In genomic region chr16:15154650-15155562, GRCh38 we compare ENCODE assay signal across 8 cellular contexts.
DNase-seq lines count a peak whose midpoint lies in the region; ATAC-seq, FAIRE-seq and TF ChIP-seq lines count a peak whose summit lies in the region.
"Not testable (repeated sequence)": the region's sequence is repeated elsewhere in the genome, so short reads cannot be mapped to it uniquely, and the experiment has no call there.

No MANE protein-coding gene starts in this region.

- not testable (repeated sequence) for H3K4ac ChIP-seq in H9 (ENCODE audit: low read depth, low read length)

- not testable (repeated sequence) for H2BK20ac ChIP-seq in H9 (ENCODE audit: low read depth, low read length, poor library complexity, severe bottlenecking)

- peak overlapping the region; percentile 72 to 83 for H3K4me3 Mint-ChIP-seq in H9
- H3K4me3 Mint-ChIP-seq in nephron = peak overlapping the region; percentile 79 to 83 (median 82)

- not testable (repeated sequence) for FAIRE-seq in frontal cortex (lab: Jason Lieb, UNC)

- H2AFZ ChIP-seq in H9 (ENCODE audit: low read length) = not testable (repeated sequence)

- WGBS in H9 (ENCODE audit: extremely low coverage, insufficient read length, low lambda C conversion rate) = no CpG with 5 or more reads among the region's 80 CpGs

- H3K27ac ChIP-seq in H9 (ENCODE audit: insufficient read length, low read depth, low read length) = not testable (repeated sequence)

- not testable (repeated sequence) for H4K8ac ChIP-seq in H9 (replicated peaks; ENCODE audit: insufficient read length, low read depth, low read length)

- H2BK5ac ChIP-seq in H9 (ENCODE audit: insufficient read length, low read length) = not testable (repeated sequence)

- not testable (repeated sequence) for H2BK12ac ChIP-seq in H9 (ENCODE audit: insufficient read length, low read depth, low read length)

- H4K91ac ChIP-seq in H9 (ENCODE audit: insufficient read length, low read depth, low read length) = not testable (repeated sequence)

- H3K4me1 Mint-ChIP-seq in H9, nephron: not testable (repeated sequence)

- DNase-seq in Caki2 (ENCODE audit: low read depth) = peak; percentile 94
- DNase-seq in H9 = peak; percentile 83
- peak; percentile 83 to 91 for DNase-seq in NCI-H2081 (lab: John Stamatoyannopoulos, UW)
- peak; percentile 66 to 96 (median 81) for DNase-seq in T-helper 1 cell
- peak; percentile 89 to 92 for DNase-seq in activated naive CD4-positive, alpha-beta T cell treated with anti-CD3 and anti-CD28 coated beads, Interleukin-2, amount 50 U/mL, for 72 hours (ENCODE audit: low spot score in 2 of 2)
- DNase-seq in frontal cortex (ENCODE audit: low spot score in 2 of 2) = peak; percentile 81 to 87
- peak; percentile 58 to 79 for DNase-seq in stimulated activated CD8-positive, alpha-beta memory T cell treated with anti-CD3 and anti-CD28 coated beads, Interleukin-4, amount 100 ng/mL, for 4 hours (ENCODE audit: low read depth in 2 of 2, low spot score in 1 of 2)

- peak overlapping the region; percentile 30 for H3K4me2 ChIP-seq in H9 (ENCODE audit: insufficient read depth, insufficient read length, low read length)

- H3K36me3 Mint-ChIP-seq in H9 (ENCODE audit: insufficient read depth in 1 of 3, low read depth in 3 of 3); activated naive CD4-positive, alpha-beta T cell treated with anti-CD3 and anti-CD28 coated beads, Interleukin-2, amount 50 U/mL, for 72 hours; nephron (ENCODE audit: low read depth): not testable (repeated sequence)

- not testable (repeated sequence) for H3K27me3 Mint-ChIP-seq in H9 (ENCODE audit: low read depth); nephron (ENCODE audit: low read depth)

- TF ChIP-seq CTCF in H9 (conservative IDR thresholded peaks at IDR 0.05); nephron (IDR thresholded peaks at IDR 0.05; ENCODE audit: unreplicated experiment in 3 of 3): not testable (repeated sequence)

- H3K27me3 ChIP-seq in H9 (ENCODE audit: insufficient read depth, low read length) = not testable (repeated sequence)

- not testable (repeated sequence) for H3K56ac ChIP-seq in H9 (ENCODE audit: insufficient read length, low read depth, low read length)

- H3K79me1 ChIP-seq in H9 (ENCODE audit: insufficient read depth, low read depth, low read length, poor library complexity, severe bottlenecking) = not testable (repeated sequence)

- not testable (repeated sequence) for H2BK15ac ChIP-seq in H9 (ENCODE audit: low read depth, low read length)

- not testable (repeated sequence) for H3K9ac ChIP-seq in H9 (ENCODE audit: extremely low read depth, insufficient read length, low read length)

- H3K4me1 ChIP-seq in H9 (ENCODE audit: insufficient read depth, low read length) = not testable (repeated sequence)

- not testable (repeated sequence) for H2BK120ac ChIP-seq in H9 (ENCODE audit: low read depth, low read length, poor library complexity, severe bottlenecking)

- H3K23ac ChIP-seq in H9 (ENCODE audit: insufficient read length, low read depth, low read length) = not testable (repeated sequence)

- H3T11ph ChIP-seq in H9 (ENCODE audit: low read length) = not testable (repeated sequence)

- not testable (repeated sequence) for H3K9me3 ChIP-seq in H9 (ENCODE audit: control insufficient read depth, low read depth, low read length)

- not testable (repeated sequence) for H3K9me3 Mint-ChIP-seq in H9; activated naive CD4-positive, alpha-beta T cell treated with anti-CD3 and anti-CD28 coated beads, Interleukin-2, amount 50 U/mL, for 72 hours; nephron

- in situ Hi-C loops in Caki2 (cut with HindIII; ENCODE audit: low pct_unique_long_range_greater_than_20kb, low sequenced_read_pairs) = not testable (repeated sequence)

- H3K27ac Mint-ChIP-seq in H9 (peak overlapping the region in 2 of 3 experiments; percentile 39 to 44; a peak in 1 of 7 replicates), nephron (peak overlapping the region in 2 of 3 experiments; percentile 40 to 80)
- peak overlapping the region in 1 of 2 donors; percentile 60 for H3K27ac Mint-ChIP-seq in activated naive CD4-positive, alpha-beta T cell treated with anti-CD3 and anti-CD28 coated beads, Interleukin-2, amount 50 U/mL, for 72 hours

- H3K23me2 ChIP-seq in H9 (ENCODE audit: insufficient read length, low read depth, low read length, poor library complexity, severe bottlenecking) = not testable (repeated sequence)

- not testable (repeated sequence) for H3K14ac ChIP-seq in H9 (ENCODE audit: insufficient read depth, low read length)

- H2AK5ac ChIP-seq in H9 (ENCODE audit: insufficient read length, low read length) = not testable (repeated sequence)

- H3K18ac ChIP-seq in H9 (ENCODE audit: insufficient read length, low read depth, low read length) = not testable (repeated sequence)

- H4K5ac ChIP-seq in H9 (ENCODE audit: insufficient read length, low read depth, low read length) = not testable (repeated sequence)

- not testable (repeated sequence) for H4K20me1 ChIP-seq in H9 (ENCODE audit: control insufficient read depth, insufficient read depth, insufficient read length)

- peak; percentile 90 to 98 for ATAC-seq in activated naive CD4-positive, alpha-beta T cell treated with anti-CD3 and anti-CD28 coated beads, Interleukin-2, amount 50 U/mL, for 72 hours

- H3K79me2 ChIP-seq in H9 (ENCODE audit: insufficient read depth, low read length) = not testable (repeated sequence)
